12 cellular contexts compared by ENCODE assay signal in genomic region chrX:9682456-9682855, GRCh38.
DNase-seq lines count a peak whose midpoint lies in the region; ATAC-seq and TF ChIP-seq lines count a peak whose summit lies in the region.
"Had no signal": no experiment of that assay in that cellular context is flagged by ENCODE, and none has a peak within 500 bp of the region (broad histone marks: within the 10 kb centered on the region; RNA-seq: fewer than 3 reads in every experiment).

No MANE protein-coding gene starts in this region.

- ATAC-seq in upper lobe of left lung (ENCODE audit: low FRiP score in 2 of 2) (no peak), GM18909 (IDR thresholded peaks at IDR 0.05; ENCODE audit: poor library complexity, unreplicated experiment) (no peak), GM21619 (IDR thresholded peaks at IDR 0.05; ENCODE audit: unreplicated experiment) (no peak)
- ATAC-seq: activated T-helper 17 cell treated with anti-CD3 and anti-CD28 coated beads, Interleukin-2, amount 50 U/mL, for 72 hours had no signal

- H3K4me1 Mint-ChIP-seq in nephron: peaks cover 6% of the 10 kb centered on the region

- no peaks in the 10 kb centered on the region for H3K36me3 ChIP-seq in upper lobe of left lung

- no peak overlapping the region for H3K27ac ChIP-seq in upper lobe of left lung

- H3K4me3 ChIP-seq in epithelial cell of esophagus (ENCODE audit: low read length) (no peak overlapping the region), upper lobe of left lung (no peak overlapping the region)

- no peaks in the 10 kb centered on the region for H3K4me1 ChIP-seq in upper lobe of left lung

- peak overlapping the region in 1 of 3 experiments; percentile 5 for H3K27ac Mint-ChIP-seq in nephron
- H3K27ac Mint-ChIP-seq: activated B cell treated with CpG ODN at 0.5 μM for 24 hours; activated T-helper 17 cell treated with anti-CD3 and anti-CD28 coated beads, Interleukin-2, amount 50 U/mL, for 72 hours had no signal

- H3K9me3 ChIP-seq in upper lobe of left lung: no peaks in the 10 kb centered on the region

- peaks cover 70% of the 10 kb centered on the region for H3K36me3 Mint-ChIP-seq in nephron (ENCODE audit: low read depth)

- peaks cover 3% of the 10 kb centered on the region for H3K27me3 Mint-ChIP-seq in nephron (ENCODE audit: low read depth)
- H3K27me3 Mint-ChIP-seq: activated B cell treated with CpG ODN at 0.5 μM for 24 hours; activated T-helper 17 cell treated with anti-CD3 and anti-CD28 coated beads, Interleukin-2, amount 50 U/mL, for 72 hours had no signal

- 50 to 67% methylated on average over 7 to 10 of the region's 10 CpGs for WGBS in upper lobe of left lung, 2 donors

- DNase-seq in AG09319 (ENCODE audit: extremely low read depth, low read depth) (no peak), M059J (ENCODE audit: low read depth) (peak; percentile 20), epithelial cell of esophagus (ENCODE audit: low read depth) (no peak), upper lobe of left lung (no peak)
- DNase-seq in activated CD4-positive, alpha-beta T cell treated with anti-CD3 and anti-CD28 coated beads, Interleukin-2, amount 50 U/mL, for 1 hour: no peak
- DNase-seq: activated B cell treated with CpG ODN at 0.5 μM for 24 hours, NCI-H1930, RPMI8226 had no signal

- TF ChIP-seq POLR2A in upper lobe of left lung (IDR thresholded peaks at IDR 0.05): no peak

- H3K9me3 Mint-ChIP-seq in nephron: peaks cover 8% of the 10 kb centered on the region
- H3K9me3 Mint-ChIP-seq: activated B cell treated with CpG ODN at 0.5 μM for 24 hours; activated T-helper 17 cell treated with anti-CD3 and anti-CD28 coated beads, Interleukin-2, amount 50 U/mL, for 72 hours had no signal

- TF ChIP-seq CTCF in AG09319 (IDR thresholded peaks at IDR 0.05; ENCODE audit: low read depth, low read length) (peak; percentile 17), epithelial cell of esophagus (IDR thresholded peaks at IDR 0.05; ENCODE audit: insufficient read depth, low read depth, low read length, missing control alignments) (peak; percentile 5), nephron (IDR thresholded peaks at IDR 0.05; ENCODE audit: unreplicated experiment in 3 of 3) (peak in 2 of 3 experiments; percentile 18 to 34), upper lobe of left lung (IDR thresholded peaks at IDR 0.05) (peak in 1 of 6 experiments; percentile 8)

- no peak overlapping the region for H3K4me3 Mint-ChIP-seq in nephron
- H3K4me3 Mint-ChIP-seq: activated B cell treated with CpG ODN at 0.5 μM for 24 hours; activated T-helper 17 cell treated with anti-CD3 and anti-CD28 coated beads, Interleukin-2, amount 50 U/mL, for 72 hours had no signal

- no peaks in the 10 kb centered on the region for H3K27me3 ChIP-seq in upper lobe of left lung

- TF ChIP-seq EP300 in upper lobe of left lung (IDR thresholded peaks at IDR 0.05): no peak
